In the genomic region with DNA sequence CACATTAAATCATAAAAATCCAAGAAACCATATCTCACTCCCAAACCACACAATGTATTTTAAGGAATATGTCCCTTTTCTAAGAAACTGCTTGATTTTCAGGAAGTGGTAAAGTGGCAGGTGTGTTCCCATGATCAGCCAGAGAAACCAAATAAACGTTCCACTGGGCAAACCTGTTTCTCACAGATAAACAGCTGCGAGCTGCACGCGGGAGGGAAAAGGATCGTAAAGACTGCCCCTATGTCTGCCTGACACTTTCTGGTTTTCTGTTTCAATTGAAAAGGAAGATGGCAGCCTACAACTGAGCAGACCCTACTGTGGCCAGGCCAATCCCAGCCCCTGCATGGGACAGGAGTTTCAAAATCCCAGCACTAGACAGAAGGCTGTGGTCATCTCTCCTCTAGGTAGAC, we compare ENCODE assay signal across 10 cellular contexts. TPM values are rescaled to one million over a fixed set of nuclear protein-coding genes. Genes with fewer than 3 reads are reported as not detected.
DNase-seq lines count a peak whose midpoint lies in the region; ATAC-seq and TF ChIP-seq lines count a peak whose summit lies in the region.
"Had no signal": no experiment of that assay in that cellular context is flagged by ENCODE, and none has a peak within 500 bp of the region (broad histone marks: within the 10 kb centered on the region; RNA-seq: fewer than 3 reads in every experiment).

No MANE protein-coding gene starts in this region.

- H3K4me3 ChIP-seq in heart left ventricle (no peak overlapping the region), upper lobe of right lung (no peak overlapping the region)
- H3K4me3 ChIP-seq in effector memory CD4-positive, alpha-beta T cell (ENCODE audit: insufficient read depth, low read depth, low read length, poor library complexity, severe bottlenecking) = no peak overlapping the region

- H3K9me3 ChIP-seq in heart left ventricle (no peaks in the 10 kb centered on the region), upper lobe of right lung (no peaks in the 10 kb centered on the region)
- H3K9me3 ChIP-seq in effector memory CD4-positive, alpha-beta T cell (ENCODE audit: control insufficient read depth, low read length) = no peaks in the 10 kb centered on the region

- WGBS in heart left ventricle, 4 donors = 52 to 66% (median 56%) methylated on average over 5 of the region's 5 CpGs

- peak in 1 of 4 donors; percentile 4 for ATAC-seq in heart left ventricle
- ATAC-seq in Right ventricle myocardium superior (ENCODE audit: poor library complexity) = no peak
- peak; percentile 35 for ATAC-seq in esophagus mucosa
- peak; percentile 45 for ATAC-seq in upper lobe of right lung
- ATAC-seq in HG03159 (IDR thresholded peaks at IDR 0.05; ENCODE audit: unreplicated experiment) = no peak

- H3K27ac Mint-ChIP-seq in chondrocyte (ENCODE audit: unreplicated experiment) = no peak overlapping the region

- H3K4me1 ChIP-seq in heart left ventricle = peaks cover 0 to 75% (median 30%) of the 10 kb centered on the region in 12 donors
- peaks cover 15% of the 10 kb centered on the region for H3K4me1 ChIP-seq in upper lobe of right lung
- peaks cover 7% of the 10 kb centered on the region for H3K4me1 ChIP-seq in effector memory CD4-positive, alpha-beta T cell (ENCODE audit: control insufficient read depth, insufficient read depth, low read length, poor library complexity, severe bottlenecking)

- no peaks in the 10 kb centered on the region for H3K36me3 Mint-ChIP-seq in chondrocyte (ENCODE audit: low read depth)

- no peaks in the 10 kb centered on the region for H3K36me3 ChIP-seq in heart left ventricle
- no peaks in the 10 kb centered on the region for H3K36me3 ChIP-seq in upper lobe of right lung
- H3K36me3 ChIP-seq in effector memory CD4-positive, alpha-beta T cell (ENCODE audit: control insufficient read depth, insufficient read depth, low read length) = no peaks in the 10 kb centered on the region

- H3K4me3 Mint-ChIP-seq in chondrocyte (ENCODE audit: unreplicated experiment) = no peak overlapping the region

- H3K4me1 Mint-ChIP-seq in chondrocyte (ENCODE audit: low read depth) = peaks cover 16% of the 10 kb centered on the region

- no peaks in the 10 kb centered on the region for H3K9me3 Mint-ChIP-seq in chondrocyte (ENCODE audit: low read depth)

- H3K27ac ChIP-seq in heart left ventricle (peak overlapping the region; percentile 37 to 77 (median 66)), upper lobe of right lung (no peak overlapping the region)
- no peak overlapping the region for H3K27ac ChIP-seq in effector memory CD4-positive, alpha-beta T cell (ENCODE audit: insufficient read depth, low read length, poor library complexity, severe bottlenecking)

- intact Hi-C loops in heart left ventricle (cut with DNase I) = loop anchor here in 2 of 10 donors (5.0 kb wide), 2 partner anchors 35 to 70 kb away; a partner anchor contains a TSS
- intact Hi-C loops in Right ventricle myocardium superior (cut with DNase I) = no loop called here
- intact Hi-C loops in upper lobe of right lung (cut with DNase I) = no loop called here

- no peaks in the 10 kb centered on the region for H3K27me3 ChIP-seq in heart left ventricle
- H3K27me3 ChIP-seq in upper lobe of right lung = no peaks in the 10 kb centered on the region
- no peaks in the 10 kb centered on the region for H3K27me3 ChIP-seq in effector memory CD4-positive, alpha-beta T cell (replicated peaks; ENCODE audit: control insufficient read depth, insufficient read depth, low read length, poor library complexity, severe bottlenecking)

- TF ChIP-seq POLR2A in heart left ventricle (IDR thresholded peaks at IDR 0.05) = no peak

- H3K27me3 Mint-ChIP-seq in chondrocyte (ENCODE audit: low read depth) = no peaks in the 10 kb centered on the region

- DNase-seq in heart left ventricle (no peak), Right ventricle myocardium superior (no peak), NCI-H526 (lab: John Stamatoyannopoulos, UW) (peak; percentile 87 to 94), upper lobe of right lung (no peak), chondrocyte (ENCODE audit: low spot score) (no peak)
- no peak for DNase-seq in effector memory CD4-positive, alpha-beta T cell
- DNase-seq: activated effector memory CD4-positive, alpha-beta T cell treated with Interleukin-2 at 50 U/mL for 16 hours; midbrain had no signal

- no peak for TF ChIP-seq CTCF in heart left ventricle (IDR thresholded peaks at IDR 0.05)
- TF ChIP-seq CTCF in upper lobe of right lung (IDR thresholded peaks at IDR 0.05) = no peak
- TF ChIP-seq CTCF in chondrocyte (IDR thresholded peaks at IDR 0.05) = no peak

RNA-seq across cellular contexts. Expression of a gene that starts 36.6 kb away (rescaled TPM):
- total RNA-seq in heart left ventricle (10 to 100 TPM in 1 of 9 donors, 1 to 10 TPM in 8; 3.2 to 11.9 (median 5.1) TPM), Right ventricle myocardium superior (6.4 TPM), esophagus mucosa (7.0 TPM), upper lobe of right lung (16.6 TPM), chondrocyte (3.6 to 5.6 TPM (median 4.5 TPM) in 3 replicates)
- polyA plus RNA-seq in heart left ventricle = 1 to 10 TPM; 4.1 TPM

Comparison
In these comparisons a context has a peak if more than half of its experiments do, and no peak if none do; other contexts are left out.
1. ATAC-seq: peak in esophagus mucosa (single experiment) and upper lobe of right lung (single experiment); none in Right ventricle myocardium superior (single experiment) and HG03159 (single experiment).
2. DNase-seq: peak in NCI-H526 (2 of 2); none in heart left ventricle (0 of 5), Right ventricle myocardium superior (single experiment), upper lobe of right lung (single experiment), effector memory CD4-positive, alpha-beta T cell (0 of 3) and chondrocyte (single experiment).
3. H3K27ac ChIP-seq: peak in heart left ventricle (12 of 12); none in upper lobe of right lung (single experiment) and effector memory CD4-positive, alpha-beta T cell (single experiment).